1 cellular context compared by ENCODE assay signal in the genomic region with DNA sequence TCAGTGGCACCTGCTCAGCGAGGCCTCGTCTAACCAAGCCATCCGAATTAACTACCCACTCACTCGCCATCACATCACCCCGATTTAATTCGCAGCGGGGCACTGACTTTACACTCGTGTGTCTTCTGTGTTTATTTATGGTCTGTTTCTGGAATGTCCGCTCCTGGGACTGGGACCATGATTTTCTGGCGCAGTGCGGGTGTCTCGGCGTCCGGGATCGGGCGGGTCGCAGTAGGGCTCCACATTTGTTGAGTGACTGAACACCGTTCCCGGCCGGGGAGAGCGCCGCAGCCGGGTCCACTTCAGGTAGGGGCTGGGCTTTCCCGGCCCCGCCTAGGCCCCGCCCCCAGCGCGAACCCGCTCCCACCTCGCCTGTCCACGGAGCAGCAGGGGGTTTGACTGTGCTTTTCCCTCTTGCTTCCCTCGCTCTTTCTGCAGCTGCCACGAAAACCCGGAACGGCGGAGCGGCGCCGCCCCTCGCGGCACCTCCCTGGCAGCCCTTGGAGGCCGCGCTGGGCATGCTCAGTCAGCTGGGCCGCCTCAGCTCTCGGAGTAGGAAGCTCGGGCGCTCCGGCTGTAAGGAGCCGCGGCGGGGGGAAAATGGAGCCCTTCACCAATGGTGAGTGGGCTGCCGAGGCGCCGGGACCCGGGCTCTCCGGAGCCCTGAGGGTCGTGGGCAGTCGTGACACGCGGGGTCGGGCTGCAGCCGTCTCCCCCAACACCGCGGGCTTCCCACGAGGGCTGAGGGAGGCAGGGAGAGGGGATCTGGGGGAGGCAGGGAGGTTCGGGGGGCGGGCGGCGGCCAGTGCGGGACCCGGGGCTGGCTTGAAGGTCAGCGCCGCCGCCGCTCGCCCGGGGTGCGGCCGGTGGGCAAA.
A peak's percentile ranks its signal among the peaks of the same experiment; 100 is the strongest.
TF ChIP-seq lines count a peak whose summit lies in the region.

A gene (plus strand): TSS at position 525 of the 875 bp plus-strand sequence. CDS start 76 bp downstream, at position 601.

TF ChIP-seq in HepG2, 621 proteins besides CTCF, POLR2A, EP300 and RAD21 (continued from another document and continues in another):
- TF ChIP-seq, protein P1, sequence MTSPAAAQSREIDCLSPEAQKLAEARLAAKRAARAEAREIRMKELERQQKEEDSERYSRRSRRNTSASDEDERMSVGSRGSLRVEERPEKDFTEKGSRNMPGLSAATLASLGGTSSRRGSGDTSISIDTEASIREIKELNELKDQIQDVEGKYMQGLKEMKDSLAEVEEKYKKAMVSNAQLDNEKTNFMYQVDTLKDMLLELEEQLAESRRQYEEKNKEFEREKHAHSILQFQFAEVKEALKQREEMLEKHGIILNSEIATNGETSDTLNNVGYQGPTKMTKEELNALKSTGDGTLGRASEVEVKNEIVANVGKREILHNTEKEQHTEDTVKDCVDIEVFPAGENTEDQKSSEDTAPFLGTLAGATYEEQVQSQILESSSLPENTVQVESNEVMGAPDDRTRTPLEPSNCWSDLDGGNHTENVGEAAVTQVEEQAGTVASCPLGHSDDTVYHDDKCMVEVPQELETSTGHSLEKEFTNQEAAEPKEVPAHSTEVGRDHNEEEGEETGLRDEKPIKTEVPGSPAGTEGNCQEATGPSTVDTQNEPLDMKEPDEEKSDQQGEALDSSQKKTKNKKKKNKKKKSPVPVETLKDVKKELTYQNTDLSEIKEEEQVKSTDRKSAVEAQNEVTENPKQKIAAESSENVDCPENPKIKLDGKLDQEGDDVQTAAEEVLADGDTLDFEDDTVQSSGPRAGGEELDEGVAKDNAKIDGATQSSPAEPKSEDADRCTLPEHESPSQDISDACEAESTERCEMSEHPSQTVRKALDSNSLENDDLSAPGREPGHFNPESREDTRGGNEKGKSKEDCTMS (CRISPR knock-in tag; conservative IDR thresholded peaks at IDR 0.05): no peak
- TF ChIP-seq SMAD1 (CRISPR knock-in tag; IDR thresholded peaks at IDR 0.05; ENCODE audit: borderline replicate concordance, low read depth): no peak
- TF ChIP-seq, protein P2, sequence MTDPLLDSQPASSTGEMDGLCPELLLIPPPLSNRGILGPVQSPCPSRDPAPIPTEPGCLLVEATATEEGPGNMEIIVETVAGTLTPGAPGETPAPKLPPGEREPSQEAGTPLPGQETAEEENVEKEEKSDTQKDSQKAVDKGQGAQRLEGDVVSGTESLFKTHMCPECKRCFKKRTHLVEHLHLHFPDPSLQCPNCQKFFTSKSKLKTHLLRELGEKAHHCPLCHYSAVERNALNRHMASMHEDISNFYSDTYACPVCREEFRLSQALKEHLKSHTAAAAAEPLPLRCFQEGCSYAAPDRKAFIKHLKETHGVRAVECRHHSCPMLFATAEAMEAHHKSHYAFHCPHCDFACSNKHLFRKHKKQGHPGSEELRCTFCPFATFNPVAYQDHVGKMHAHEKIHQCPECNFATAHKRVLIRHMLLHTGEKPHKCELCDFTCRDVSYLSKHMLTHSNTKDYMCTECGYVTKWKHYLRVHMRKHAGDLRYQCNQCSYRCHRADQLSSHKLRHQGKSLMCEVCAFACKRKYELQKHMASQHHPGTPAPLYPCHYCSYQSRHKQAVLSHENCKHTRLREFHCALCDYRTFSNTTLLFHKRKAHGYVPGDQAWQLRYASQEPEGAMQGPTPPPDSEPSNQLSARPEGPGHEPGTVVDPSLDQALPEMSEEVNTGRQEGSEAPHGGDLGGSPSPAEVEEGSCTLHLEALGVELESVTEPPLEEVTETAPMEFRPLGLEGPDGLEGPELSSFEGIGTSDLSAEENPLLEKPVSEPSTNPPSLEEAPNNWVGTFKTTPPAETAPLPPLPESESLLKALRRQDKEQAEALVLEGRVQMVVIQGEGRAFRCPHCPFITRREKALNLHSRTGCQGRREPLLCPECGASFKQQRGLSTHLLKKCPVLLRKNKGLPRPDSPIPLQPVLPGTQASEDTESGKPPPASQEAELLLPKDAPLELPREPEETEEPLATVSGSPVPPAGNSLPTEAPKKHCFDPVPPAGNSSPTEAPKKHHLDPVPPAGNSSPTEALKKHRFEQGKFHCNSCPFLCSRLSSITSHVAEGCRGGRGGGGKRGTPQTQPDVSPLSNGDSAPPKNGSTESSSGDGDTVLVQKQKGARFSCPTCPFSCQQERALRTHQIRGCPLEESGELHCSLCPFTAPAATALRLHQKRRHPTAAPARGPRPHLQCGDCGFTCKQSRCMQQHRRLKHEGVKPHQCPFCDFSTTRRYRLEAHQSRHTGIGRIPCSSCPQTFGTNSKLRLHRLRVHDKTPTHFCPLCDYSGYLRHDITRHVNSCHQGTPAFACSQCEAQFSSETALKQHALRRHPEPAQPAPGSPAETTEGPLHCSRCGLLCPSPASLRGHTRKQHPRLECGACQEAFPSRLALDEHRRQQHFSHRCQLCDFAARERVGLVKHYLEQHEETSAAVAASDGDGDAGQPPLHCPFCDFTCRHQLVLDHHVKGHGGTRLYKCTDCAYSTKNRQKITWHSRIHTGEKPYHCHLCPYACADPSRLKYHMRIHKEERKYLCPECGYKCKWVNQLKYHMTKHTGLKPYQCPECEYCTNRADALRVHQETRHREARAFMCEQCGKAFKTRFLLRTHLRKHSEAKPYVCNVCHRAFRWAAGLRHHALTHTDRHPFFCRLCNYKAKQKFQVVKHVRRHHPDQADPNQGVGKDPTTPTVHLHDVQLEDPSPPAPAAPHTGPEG (CRISPR knock-in tag; IDR thresholded peaks at IDR 0.05): peak; percentile 99
- peak; percentile 65; the same call in 1 of the 2 replicates for TF ChIP-seq ETV5 (CRISPR knock-in tag; IDR thresholded peaks at IDR 0.05; ENCODE audit: borderline replicate concordance)
- TF ChIP-seq ZIK1 (CRISPR knock-in tag; IDR thresholded peaks at IDR 0.05; ENCODE audit: borderline replicate concordance, low read depth): 0 out of 2 replicates have a peak, but pooled peaks have one; percentile 19
- TF ChIP-seq ZNF251 (CRISPR knock-in tag; IDR thresholded peaks at IDR 0.05): no peak
- TF ChIP-seq CBX5 (CRISPR knock-in tag; IDR thresholded peaks at IDR 0.05; ENCODE audit: borderline replicate concordance): no peak; the same call in 1 of the 2 replicates
- no peak; the same call in none of the 2 replicates for TF ChIP-seq ZNF143 (CRISPR knock-in tag; IDR thresholded peaks at IDR 0.05)
- no peak for TF ChIP-seq TBP (CRISPR knock-in tag; IDR thresholded peaks at IDR 0.05)
- TF ChIP-seq THYN1 (CRISPR knock-in tag; IDR thresholded peaks at IDR 0.05; ENCODE audit: borderline replicate concordance, low read depth): no peak
- TF ChIP-seq SPEN (CRISPR knock-in tag; IDR thresholded peaks at IDR 0.05; ENCODE audit: low read depth): peak; percentile 93
- peak; percentile 91 for TF ChIP-seq POGZ (CRISPR knock-in tag; IDR thresholded peaks at IDR 0.05)
- TF ChIP-seq ZSCAN21 (CRISPR knock-in tag; IDR thresholded peaks at IDR 0.05; ENCODE audit: borderline replicate concordance): no peak; the same call in 1 of the 2 replicates
- peak; percentile 85 for TF ChIP-seq KDM3A (CRISPR knock-in tag; IDR thresholded peaks at IDR 0.05; ENCODE audit: low read depth)
- peak; percentile 82 for TF ChIP-seq SIN3A (IDR thresholded peaks at IDR 0.05; ENCODE audit: borderline replicate concordance, low read depth, low read length)
- TF ChIP-seq ZNF224 (CRISPR knock-in tag; IDR thresholded peaks at IDR 0.05): 0 out of 2 replicates have a peak, but pooled peaks have one; percentile 85
- no peak for TF ChIP-seq SMYD3 (CRISPR knock-in tag; IDR thresholded peaks at IDR 0.05)
- no peak for TF ChIP-seq ZBTB3 (CRISPR knock-in tag; IDR thresholded peaks at IDR 0.05; ENCODE audit: borderline replicate concordance, low read depth)
- no peak for TF ChIP-seq MAFG (CRISPR knock-in tag; IDR thresholded peaks at IDR 0.05)
- no peak for TF ChIP-seq SCMH1 (CRISPR knock-in tag; IDR thresholded peaks at IDR 0.05; ENCODE audit: borderline replicate concordance)
- peak; percentile 40; the same call in 1 of the 2 replicates for TF ChIP-seq ZBTB20 (CRISPR knock-in tag; IDR thresholded peaks at IDR 0.05; ENCODE audit: borderline replicate concordance, low read depth)
- peak; percentile 83 for TF ChIP-seq ARNTL (CRISPR knock-in tag; IDR thresholded peaks at IDR 0.05)
- peak; percentile 75; the same call in 1 of the 2 replicates for TF ChIP-seq RBFOX2 (IDR thresholded peaks at IDR 0.05; ENCODE audit: low read depth, low read length)
- TF ChIP-seq ZNF296 (CRISPR knock-in tag; conservative IDR thresholded peaks at IDR 0.05): no peak; the same call in 1 of the 2 replicates
- TF ChIP-seq MZF1 (CRISPR knock-in tag; IDR thresholded peaks at IDR 0.05; ENCODE audit: borderline replicate concordance): no peak
- TF ChIP-seq, protein P3, sequence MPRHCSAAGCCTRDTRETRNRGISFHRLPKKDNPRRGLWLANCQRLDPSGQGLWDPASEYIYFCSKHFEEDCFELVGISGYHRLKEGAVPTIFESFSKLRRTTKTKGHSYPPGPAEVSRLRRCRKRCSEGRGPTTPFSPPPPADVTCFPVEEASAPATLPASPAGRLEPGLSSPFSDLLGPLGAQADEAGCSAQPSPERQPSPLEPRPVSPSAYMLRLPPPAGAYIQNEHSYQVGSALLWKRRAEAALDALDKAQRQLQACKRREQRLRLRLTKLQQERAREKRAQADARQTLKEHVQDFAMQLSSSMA (CRISPR knock-in tag; IDR thresholded peaks at IDR 0.05): no peak
- TF ChIP-seq PAX8 (CRISPR knock-in tag; IDR thresholded peaks at IDR 0.05; ENCODE audit: borderline replicate concordance): no peak
- no peak for TF ChIP-seq HOXA7 (CRISPR knock-in tag; IDR thresholded peaks at IDR 0.05)
- TF ChIP-seq NR2F6 (IDR thresholded peaks at IDR 0.05): no peak
- TF ChIP-seq NR2F6 (CRISPR knock-in tag; IDR thresholded peaks at IDR 0.05): peak; percentile 57; the same call in 1 of the 2 replicates
- TF ChIP-seq SP2 (CRISPR knock-in tag; IDR thresholded peaks at IDR 0.05): peak; percentile 50
- TF ChIP-seq ZZZ3 (CRISPR knock-in tag; IDR thresholded peaks at IDR 0.05; ENCODE audit: borderline replicate concordance): 0 out of 2 replicates have a peak, but pooled peaks have one; percentile 35
- TF ChIP-seq, protein P4, sequence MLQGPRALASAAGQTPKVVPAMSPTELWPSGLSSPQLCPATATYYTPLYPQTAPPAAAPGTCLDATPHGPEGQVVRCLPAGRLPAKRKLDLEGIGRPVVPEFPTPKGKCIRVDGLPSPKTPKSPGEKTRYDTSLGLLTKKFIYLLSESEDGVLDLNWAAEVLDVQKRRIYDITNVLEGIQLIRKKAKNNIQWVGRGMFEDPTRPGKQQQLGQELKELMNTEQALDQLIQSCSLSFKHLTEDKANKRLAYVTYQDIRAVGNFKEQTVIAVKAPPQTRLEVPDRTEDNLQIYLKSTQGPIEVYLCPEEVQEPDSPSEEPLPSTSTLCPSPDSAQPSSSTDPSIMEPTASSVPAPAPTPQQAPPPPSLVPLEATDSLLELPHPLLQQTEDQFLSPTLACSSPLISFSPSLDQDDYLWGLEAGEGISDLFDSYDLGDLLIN (CRISPR knock-in tag; IDR thresholded peaks at IDR 0.05; ENCODE audit: borderline replicate concordance): 0 out of 2 replicates have a peak, but pooled peaks have one; percentile 61
- no peak for TF ChIP-seq ZNF350 (CRISPR knock-in tag; IDR thresholded peaks at IDR 0.05; ENCODE audit: borderline replicate concordance, low read depth)
- TF ChIP-seq MED1 (CRISPR knock-in tag; IDR thresholded peaks at IDR 0.05): peak; percentile 82
- no peak for TF ChIP-seq ZFP37 (CRISPR knock-in tag; IDR thresholded peaks at IDR 0.05; ENCODE audit: borderline replicate concordance)
- TF ChIP-seq HNRNPL (IDR thresholded peaks at IDR 0.05; ENCODE audit: low read depth, low read length): peak; percentile 96
- TF ChIP-seq GATAD2A (CRISPR knock-in tag; IDR thresholded peaks at IDR 0.05): peak; percentile 64; the same call in 1 of the 2 replicates
- no peak for TF ChIP-seq ISX (CRISPR knock-in tag; conservative IDR thresholded peaks at IDR 0.05)
- TF ChIP-seq, protein P5, sequence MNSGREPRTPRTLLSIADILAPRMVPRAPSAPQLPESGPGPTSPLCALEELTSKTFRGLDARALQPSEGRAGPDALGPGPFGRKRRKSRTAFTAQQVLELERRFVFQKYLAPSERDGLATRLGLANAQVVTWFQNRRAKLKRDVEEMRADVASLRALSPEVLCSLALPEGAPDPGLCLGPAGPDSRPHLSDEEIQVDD (CRISPR knock-in tag; IDR thresholded peaks at IDR 0.05; ENCODE audit: borderline replicate concordance): no peak
- TF ChIP-seq, protein P6, sequence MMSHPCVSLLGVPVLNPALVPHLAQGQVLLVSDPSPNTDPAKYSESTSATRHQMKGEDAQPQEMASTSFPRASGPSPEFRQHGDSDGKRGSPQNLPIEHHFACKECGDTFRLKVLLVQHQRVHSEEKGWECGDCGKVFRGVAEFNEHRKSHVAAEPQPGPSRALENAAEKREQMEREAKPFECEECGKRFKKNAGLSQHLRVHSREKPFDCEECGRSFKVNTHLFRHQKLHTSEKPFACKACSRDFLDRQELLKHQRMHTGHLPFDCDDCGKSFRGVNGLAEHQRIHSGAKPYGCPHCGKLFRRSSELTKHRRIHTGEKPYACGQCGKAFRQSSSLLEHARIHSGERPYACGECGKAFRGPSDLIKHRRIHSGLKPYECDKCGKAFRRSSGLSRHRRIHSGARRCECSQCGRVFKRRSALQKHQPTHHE (CRISPR knock-in tag; IDR thresholded peaks at IDR 0.05; ENCODE audit: borderline replicate concordance): peak; percentile 28; the same call in 1 of the 2 replicates
- TF ChIP-seq, protein P7, sequence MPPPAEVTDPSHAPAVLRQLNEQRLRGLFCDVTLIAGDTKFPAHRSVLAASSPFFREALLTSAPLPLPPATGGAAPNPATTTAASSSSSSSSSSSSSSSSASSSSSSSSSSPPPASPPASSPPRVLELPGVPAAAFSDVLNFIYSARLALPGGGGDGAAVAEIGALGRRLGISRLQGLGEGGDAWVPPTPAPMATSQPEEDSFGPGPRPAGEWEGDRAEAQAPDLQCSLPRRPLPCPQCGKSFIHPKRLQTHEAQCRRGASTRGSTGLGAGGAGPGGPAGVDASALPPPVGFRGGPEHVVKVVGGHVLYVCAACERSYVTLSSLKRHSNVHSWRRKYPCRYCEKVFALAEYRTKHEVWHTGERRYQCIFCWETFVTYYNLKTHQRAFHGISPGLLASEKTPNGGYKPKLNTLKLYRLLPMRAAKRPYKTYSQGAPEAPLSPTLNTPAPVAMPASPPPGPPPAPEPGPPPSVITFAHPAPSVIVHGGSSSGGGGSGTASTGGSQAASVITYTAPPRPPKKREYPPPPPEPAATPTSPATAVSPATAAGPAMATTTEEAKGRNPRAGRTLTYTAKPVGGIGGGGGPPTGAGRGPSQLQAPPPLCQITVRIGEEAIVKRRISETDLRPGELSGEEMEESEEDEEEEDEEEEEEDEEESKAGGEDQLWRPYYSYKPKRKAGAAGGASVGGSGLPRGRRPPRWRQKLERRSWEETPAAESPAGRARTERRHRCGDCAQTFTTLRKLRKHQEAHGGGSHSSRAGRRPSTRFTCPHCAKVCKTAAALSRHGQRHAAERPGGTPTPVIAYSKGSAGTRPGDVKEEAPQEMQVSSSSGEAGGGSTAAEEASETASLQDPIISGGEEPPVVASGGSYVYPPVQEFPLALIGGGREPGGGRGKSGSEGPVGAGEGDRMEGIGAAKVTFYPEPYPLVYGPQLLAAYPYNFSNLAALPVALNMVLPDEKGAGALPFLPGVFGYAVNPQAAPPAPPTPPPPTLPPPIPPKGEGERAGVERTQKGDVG (CRISPR knock-in tag; IDR thresholded peaks at IDR 0.05; ENCODE audit: borderline replicate concordance): no peak
- 0 out of 2 replicates have a peak, but pooled peaks have one; percentile 18 for TF ChIP-seq RFXAP (CRISPR knock-in tag; IDR thresholded peaks at IDR 0.05; ENCODE audit: borderline replicate concordance)
- TF ChIP-seq ZNF83 (CRISPR knock-in tag; IDR thresholded peaks at IDR 0.05; ENCODE audit: borderline replicate concordance): no peak
- TF ChIP-seq MEIS1 (CRISPR knock-in tag; IDR thresholded peaks at IDR 0.05; ENCODE audit: borderline replicate concordance): no peak; the same call in 1 of the 2 replicates
- peak; percentile 83 for TF ChIP-seq ERF (CRISPR knock-in tag; IDR thresholded peaks at IDR 0.05)
- TF ChIP-seq ZNF451 (CRISPR knock-in tag; IDR thresholded peaks at IDR 0.05): peak; percentile 34
- peak; percentile 81 for TF ChIP-seq HOXA5 (CRISPR knock-in tag; IDR thresholded peaks at IDR 0.05)
- TF ChIP-seq ZNF768 (CRISPR knock-in tag; IDR thresholded peaks at IDR 0.05): no peak; the same call in 1 of the 2 replicates
- TF ChIP-seq GATAD1 (CRISPR knock-in tag; IDR thresholded peaks at IDR 0.05): peak; percentile 70
